In genomic region chr6:82744286-82745015, GRCh38 we compare ENCODE assay signal across 9 cellular contexts.
"Had no signal": no experiment of that assay in that cellular context is flagged by ENCODE, and none has a peak within 500 bp of the region (broad histone marks: within the 10 kb centered on the region; RNA-seq: fewer than 3 reads in every experiment).

No MANE protein-coding gene starts in this region.

- H3K27ac ChIP-seq: KMS-11 had no signal

- H3K27ac Mint-ChIP-seq: GM23338, H9, IgD-negative memory B cell had no signal

- H2AFZ ChIP-seq: GM23338 had no signal

- ATAC-seq: GM23338 had no signal

- H3K36me3 Mint-ChIP-seq: IgD-negative memory B cell had no signal

- FAIRE-seq: H1, H54, HTR-8/SVneo had no signal

- H3K4me3 ChIP-seq: GM23338 had no signal

- H3K4me2 ChIP-seq: GM23338, KMS-11 had no signal

- H3K4me1 Mint-ChIP-seq: IgD-negative memory B cell had no signal

- DNase-seq: H9, HCEC 1CT, KBM-7 had no signal

- H3K4me3 Mint-ChIP-seq: GM23338, H9, IgD-negative memory B cell had no signal

- H3K9ac ChIP-seq: KMS-11 had no signal

- H3K9me3 Mint-ChIP-seq: GM23338, H9 had no signal
